24 cellular contexts compared by ENCODE assay signal in the genomic region with DNA sequence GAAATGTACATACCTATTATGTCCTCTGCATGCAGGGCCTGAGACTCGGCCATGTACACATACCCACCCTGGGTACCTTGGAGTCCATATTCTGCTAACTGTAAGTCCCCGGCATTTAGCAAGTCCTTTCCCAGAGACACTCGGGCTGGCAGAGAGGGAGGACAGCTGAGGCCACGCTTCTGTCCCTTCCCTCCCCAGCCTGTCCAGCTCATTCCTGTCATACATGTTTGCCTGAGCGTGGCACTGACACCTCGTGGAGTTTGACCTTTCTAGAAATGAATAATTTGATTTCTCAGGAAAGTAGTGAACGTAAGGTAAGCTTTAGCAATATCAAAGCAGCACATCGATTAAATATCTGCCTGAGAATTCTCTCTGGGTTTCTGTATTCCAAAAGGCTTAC.
"Had no signal": no experiment of that assay in that cellular context is flagged by ENCODE, and none has a peak within 500 bp of the region (broad histone marks: within the 10 kb centered on the region; RNA-seq: fewer than 3 reads in every experiment).

No MANE protein-coding gene starts in this region.

- H3K36me3 ChIP-seq: prostate gland, right atrium auricular region, sigmoid colon, tibial artery, upper lobe of left lung had no signal

- H3K27me3 ChIP-seq: right atrium auricular region, testis, upper lobe of left lung had no signal

- H3K4me1 Mint-ChIP-seq: immature natural killer cell; stimulated activated effector memory CD8-positive, alpha-beta T cell treated with anti-CD3 and anti-CD28 coated beads, Interleukin-12 subunit alpha, Interleukin-12 subunit beta, amount 100 ng/mL, for 72 hours had no signal

- H3K9me3 ChIP-seq: prostate gland, right atrium auricular region, sigmoid colon, testis, tibial artery, upper lobe of left lung had no signal

- H3K4me1 ChIP-seq: prostate gland, right atrium auricular region, sigmoid colon, testis, tibial artery had no signal

- FAIRE-seq: frontal cortex, urothelium cell line had no signal

- H3K9me3 Mint-ChIP-seq: effector memory CD8-positive, alpha-beta T cell; immature natural killer cell; naive thymus-derived CD4-positive, alpha-beta T cell; nephron; stimulated activated effector memory CD8-positive, alpha-beta T cell treated with anti-CD3 and anti-CD28 coated beads, Interleukin-12 subunit alpha, Interleukin-12 subunit beta, amount 100 ng/mL, for 72 hours had no signal

- H3K4me3 ChIP-seq: prostate gland, right atrium auricular region, sigmoid colon, testis, tibial artery, upper lobe of left lung had no signal

- H3K4me3 Mint-ChIP-seq: effector memory CD8-positive, alpha-beta T cell; immature natural killer cell; naive thymus-derived CD4-positive, alpha-beta T cell; nephron; stimulated activated effector memory CD8-positive, alpha-beta T cell treated with anti-CD3 and anti-CD28 coated beads, Interleukin-12 subunit alpha, Interleukin-12 subunit beta, amount 100 ng/mL, for 72 hours had no signal

- ATAC-seq: effector memory CD8-positive, alpha-beta T cell; left colon had no signal

- DNase-seq: cortex of kidney; effector memory CD8-positive, alpha-beta T cell; hypothalamus; immature natural killer cell; kidney glomerular epithelial cell; left colon; mesenchymal stem cell; midbrain; naive thymus-derived CD4-positive, alpha-beta T cell; nucleus accumbens; sigmoid colon; stimulated activated CD4-positive, alpha-beta T cell treated with anti-CD3 and anti-CD28 coated beads, Interleukin-2, amount 100 ng/mL, for 24 hours; stimulated activated CD4-positive, alpha-beta T cell treated with anti-CD3 and anti-CD28 coated beads, Interleukin-4, amount 100 ng/mL, for 24 hours; stimulated activated naive CD4-positive, alpha-beta T cell treated with Interleukin-2 at 50 U/mL for 16 hours; substantia nigra; testis; tibial artery; upper lobe of left lung had no signal

- H3K27ac Mint-ChIP-seq: effector memory CD8-positive, alpha-beta T cell; immature natural killer cell; naive thymus-derived CD4-positive, alpha-beta T cell; nephron; stimulated activated effector memory CD8-positive, alpha-beta T cell treated with anti-CD3 and anti-CD28 coated beads, Interleukin-12 subunit alpha, Interleukin-12 subunit beta, amount 100 ng/mL, for 72 hours had no signal

- H3K27ac ChIP-seq: prostate gland, right atrium auricular region, sigmoid colon, testis, tibial artery, upper lobe of left lung had no signal
